In genomic region chr14:68607852-68608232, GRCh38 we compare ENCODE assay signal across 12 cellular contexts.
A peak's percentile ranks its signal among the peaks of the same experiment; 100 is the strongest.
DNase-seq lines count a peak whose midpoint lies in the region; ATAC-seq, FAIRE-seq and TF ChIP-seq lines count a peak whose summit lies in the region.
"Had no signal": no experiment of that assay in that cellular context is flagged by ENCODE, and none has a peak within 500 bp of the region (broad histone marks: within the 10 kb centered on the region; RNA-seq: fewer than 3 reads in every experiment).

No MANE protein-coding gene starts in this region.

- H3K4me1 ChIP-seq in BLaER1 treated with 17β-estradiol and CSF1 and Interleukin-3, amounts not matched to agents 10 nM and 100 nM, result peaks cover 62 to 89% (median 85%) of the 10 kb centered on the region in 10 experiments
- peaks cover 9 to 21% of the 10 kb centered on the region in 2 donors for H3K4me1 ChIP-seq in kidney (ENCODE audit: control insufficient read depth in 1 of 2, insufficient read depth in 1 of 2, low read depth in 1 of 2, low read length in 2 of 2)
- peaks cover 0 to 43% (median 27%) of the 10 kb centered on the region in 4 donors for H3K4me1 ChIP-seq in sigmoid colon

- H3K9me3 ChIP-seq in BLaER1 treated with 17β-estradiol and CSF1 and Interleukin-3, amounts not matched to agents 10 nM and 100 nM (replicated peaks in 1 of 11), result peaks cover 24 to 43% (median 29%) of the 10 kb centered on the region in 11 experiments
- H3K9me3 ChIP-seq in SK-N-MC (ENCODE audit: low read depth, low read length) (peaks cover 3% of the 10 kb centered on the region; the same call in 1 of the 2 replicates), kidney (ENCODE audit: control insufficient read depth in 1 of 2, low read length in 2 of 2) (no peaks in the 10 kb centered on the region), sigmoid colon (no peaks in the 10 kb centered on the region)
- H3K9me3 ChIP-seq: MG63 had no signal

- no peak for TF ChIP-seq POLR2A in sigmoid colon (IDR thresholded peaks at IDR 0.05)

- 0 out of 22 replicates have a peak, but pooled peaks cover 0 to 4% (median 0%) of the 10 kb centered on the region in 11 experiments for H3K27me3 ChIP-seq in BLaER1 treated with 17β-estradiol and CSF1 and Interleukin-3, amounts not matched to agents 10 nM and 100 nM
- no peaks in the 10 kb centered on the region for H3K27me3 ChIP-seq in sigmoid colon
- H3K27me3 ChIP-seq: MG63 had no signal

- H3K4me2 ChIP-seq in BLaER1 treated with 17β-estradiol and CSF1 and Interleukin-3, amounts not matched to agents 10 nM and 100 nM, result peak overlapping the region; percentile 80 to 95 (median 88)

- H3K4me3 ChIP-seq in BLaER1 treated with 17β-estradiol and CSF1 and Interleukin-3, amounts not matched to agents 10 nM and 100 nM, result peak overlapping the region in 6 of 10 experiments; percentile 5 to 43 (median 20); a peak in 5 of 20 replicates
- H3K4me3 ChIP-seq in SK-N-MC (no peak overlapping the region), kidney (ENCODE audit: low read length in 2 of 2) (no peak overlapping the region), sigmoid colon (no peak overlapping the region)
- H3K4me3 ChIP-seq: MG63 had no signal

- H3K36me3 ChIP-seq in BLaER1 treated with 17β-estradiol and CSF1 and Interleukin-3, amounts not matched to agents 10 nM and 100 nM, result peaks cover 0 to 21% (median 11%) of the 10 kb centered on the region in 11 experiments; a peak in 9 of 22 replicates
- H3K36me3 ChIP-seq in SK-N-MC (ENCODE audit: insufficient read depth, low read length), result no peaks in the 10 kb centered on the region
- H3K36me3 ChIP-seq in kidney (ENCODE audit: control insufficient read depth in 1 of 2, insufficient read depth in 2 of 2, low read length in 2 of 2), result no peaks in the 10 kb centered on the region
- no peaks in the 10 kb centered on the region for H3K36me3 ChIP-seq in sigmoid colon
- H3K36me3 ChIP-seq: MG63 had no signal

- peak overlapping the region; percentile 79 to 99 (median 95) for H3K27ac ChIP-seq in BLaER1 treated with 17β-estradiol and CSF1 and Interleukin-3, amounts not matched to agents 10 nM and 100 nM
- H3K27ac ChIP-seq in SK-N-MC (no peak overlapping the region; the same call in 1 of the 2 replicates), kidney (ENCODE audit: low read depth in 2 of 2, low read length in 2 of 2) (peak overlapping the region; percentile 19 to 65), sigmoid colon (peak overlapping the region; percentile 56 to 82 (median 78))

- H3K9ac ChIP-seq in BLaER1 treated with 17β-estradiol and CSF1 and Interleukin-3, amounts not matched to agents 10 nM and 100 nM, result peak overlapping the region; percentile 66 to 88 (median 83)
- peak overlapping the region; percentile 28 for H3K9ac ChIP-seq in SK-N-MC (ENCODE audit: insufficient read length)
- peak overlapping the region in 1 of 2 donors; percentile 29 for H3K9ac ChIP-seq in kidney (ENCODE audit: low read length in 2 of 2)

- 58 to 65% methylated on average over 8 of the region's 8 CpGs for WGBS in sigmoid colon, 2 donors

- ATAC-seq in GM21529 (IDR thresholded peaks at IDR 0.05; ENCODE audit: unreplicated experiment) (no peak), GM19035 (IDR thresholded peaks at IDR 0.05; ENCODE audit: unreplicated experiment) (no peak)

- intact Hi-C loops in kidney (cut with DNase I) (no loop called here), sigmoid colon (cut with DNase I) (no loop called here)

- no peak for TF ChIP-seq EP300 in sigmoid colon (IDR thresholded peaks at IDR 0.05)

- DNase-seq in SK-N-MC (ENCODE audit: low read depth, low spot score), result no peak
- DNase-seq in kidney, result no peak
- no peak for DNase-seq in sigmoid colon
- no peak for DNase-seq in ecto neural progenitor cell (ENCODE audit: low spot score)
- DNase-seq in HUDEP-2 (lab: John Stamatoyannopoulos, UW; ENCODE audit: unreplicated experiment in 76 of 76), result no peak
- DNase-seq: activated gamma-delta T cell, mammary epithelial cell, MG63 had no signal

- TF ChIP-seq CTCF in kidney (IDR thresholded peaks at IDR 0.05; ENCODE audit: borderline replicate concordance, extremely low read depth, insufficient read depth), result no peak
- no peak for TF ChIP-seq CTCF in sigmoid colon (IDR thresholded peaks at IDR 0.05)

- no peak for FAIRE-seq in kidney (lab: Jason Lieb, UNC)
- FAIRE-seq: GM12891 had no signal

- no peaks in the 10 kb centered on the region for H4K20me1 ChIP-seq in BLaER1 treated with 17β-estradiol and CSF1 and Interleukin-3, amounts not matched to agents 10 nM and 100 nM

Comparison
In these comparisons a context has a peak if more than half of its experiments do, and no peak if none do; other contexts are left out.
1. H3K4me3 ChIP-seq: peak in BLaER1 treated with 17β-estradiol and CSF1 and Interleukin-3, amounts not matched to agents 10 nM and 100 nM (6 of 10); none in SK-N-MC (single experiment), kidney (0 of 2) and sigmoid colon (0 of 4).